In genomic region chr15:52336530-52336929, GRCh38 we compare ENCODE assay signal across 13 cellular contexts. TPM values are rescaled to one million over a fixed set of nuclear protein-coding genes. Genes with fewer than 3 reads are reported as not detected.
DNase-seq lines count a peak whose midpoint lies in the region; ATAC-seq and TF ChIP-seq lines count a peak whose summit lies in the region.
"Had no signal": no experiment of that assay in that cellular context is flagged by ENCODE, and none has a peak within 500 bp of the region (broad histone marks: within the 10 kb centered on the region; RNA-seq: fewer than 3 reads in every experiment).

No MANE protein-coding gene starts in this region.

- H3K9me3 ChIP-seq in A673 (ENCODE audit: low read depth, low read length, poor library complexity, severe bottlenecking) = no peaks in the 10 kb centered on the region
- no peaks in the 10 kb centered on the region for H3K9me3 ChIP-seq in HCT116 (ENCODE audit: control insufficient read depth in 1 of 2, insufficient read depth in 1 of 2, low read depth in 1 of 2, low read length in 2 of 2)
- H3K9me3 ChIP-seq in SJSA1 (replicated peaks) = no peaks in the 10 kb centered on the region
- H3K9me3 ChIP-seq: BLaER1, neutrophil, Peyer's patch had no signal

- ATAC-seq in HCT116 (0 out of 2 replicates have a peak, but pooled peaks have one; percentile 46), left colon (peak; percentile 98), HG02981 (IDR thresholded peaks at IDR 0.05; ENCODE audit: unreplicated experiment) (no peak)
- ATAC-seq: activated naive CD8-positive, alpha-beta T cell treated with anti-CD3 and anti-CD28 coated beads, Interleukin-2, amount 50 U/mL, for 24 hours had no signal

- H3K4me1 ChIP-seq in A673 (ENCODE audit: insufficient read depth, low read length, poor library complexity, severe bottlenecking) (no peaks in the 10 kb centered on the region), HCT116 (ENCODE audit: control insufficient read depth in 1 of 2, insufficient read depth in 2 of 2, low read length in 2 of 2) (peaks cover 5 to 13% of the 10 kb centered on the region in 2 experiments), SJSA1 (replicated peaks) (peaks cover 43% of the 10 kb centered on the region)
- H3K4me1 ChIP-seq: Peyer's patch had no signal

- H3K27me3 ChIP-seq in A673 (replicated peaks; ENCODE audit: insufficient read depth, low read depth, low read length, poor library complexity) = no peaks in the 10 kb centered on the region
- H3K27me3 ChIP-seq in HCT116 (ENCODE audit: insufficient read depth, low read length) = no peaks in the 10 kb centered on the region
- no peaks in the 10 kb centered on the region for H3K27me3 ChIP-seq in SJSA1 (replicated peaks)
- H3K27me3 ChIP-seq: BLaER1, neutrophil, Peyer's patch had no signal

- no peaks in the 10 kb centered on the region for H3K79me2 ChIP-seq in HCT116 (ENCODE audit: insufficient read depth, low read length)

- H3K27ac ChIP-seq in A673 (ENCODE audit: low read depth, low read length, poor library complexity, severe bottlenecking) = no peak overlapping the region
- no peak overlapping the region for H3K27ac ChIP-seq in HCT116 (ENCODE audit: low read depth, low read length)
- peak overlapping the region; percentile 87 for H3K27ac ChIP-seq in SJSA1
- H3K27ac ChIP-seq: BLaER1, neutrophil, Peyer's patch had no signal

- TF ChIP-seq RAD21 in HCT116 (IDR thresholded peaks at IDR 0.05; ENCODE audit: low read depth) = no peak

- DNase-seq in A673 (ENCODE audit: low spot score) (no peak), HCT116 (ENCODE audit: low read depth, low spot score) (no peak), SJSA1 (ENCODE audit: low read depth in 1 of 2, low spot score in 2 of 2) (no peak), left colon (peak in 1 of 2 donors; percentile 42), DMS53 treated with DMSO at 0.1 percent for 48 hours (lab: John Stamatoyannopoulos, UW; ENCODE audit: unreplicated experiment) (no peak), iPS-NIHi11 (ENCODE audit: low spot score) (no peak)
- DNase-seq in stimulated activated CD4-positive, alpha-beta T cell treated with anti-CD3 and anti-CD28 coated beads, Interleukin-2, amount 100 ng/mL, for 24 hours = no peak
- DNase-seq: activated naive CD8-positive, alpha-beta T cell treated with anti-CD3 and anti-CD28 coated beads, Interleukin-2, amount 50 U/mL, for 24 hours; NCI-H187 treated with DMSO at 0.1 percent for 48 hours; Peyer's patch had no signal

- POLR2A ChIA-PET in A673 (lab: Charles Lee; ENCODE audit: low non-redundant PET) (no interaction called here), HCT116 (lab: Charles Lee) (no interaction called here)

- H3K36me3 ChIP-seq in A673 (ENCODE audit: insufficient read depth, low read length, poor library complexity, severe bottlenecking) (no peaks in the 10 kb centered on the region), HCT116 (ENCODE audit: control insufficient read depth in 1 of 2, insufficient read depth in 2 of 2, low read length in 2 of 2) (no peaks in the 10 kb centered on the region), SJSA1 (peaks cover 2% of the 10 kb centered on the region; the same call in 1 of the 2 replicates)
- H3K36me3 ChIP-seq: Peyer's patch had no signal

- CTCF ChIA-PET in A673 (lab: Charles Lee) (no interaction called here), HCT116 (lab: Charles Lee) (interaction anchor here (0.6 to 1.1 kb wide), 4 partner anchors 11 to 397 kb away, joined by 3 to 4 read pairs (median 3); no protein-coding TSS in a partner anchor)

- BruUV-seq in A673 (replicated peaks; lab: Mats Ljungman, UMichigan) (no TSS peak), HCT116 (replicated peaks; lab: Mats Ljungman, UMichigan) (no TSS peak)

- H3K4me3 ChIP-seq in A673 (ENCODE audit: low read depth, low read length, poor library complexity, severe bottlenecking) (no peak overlapping the region), HCT116 (replicated peaks in 1 of 2; ENCODE audit: low read depth in 1 of 2, low read length in 2 of 2) (no peak overlapping the region), SJSA1 (no peak overlapping the region)
- H3K4me3 ChIP-seq: BLaER1, Peyer's patch had no signal

- H3K4me2 ChIP-seq in HCT116 (ENCODE audit: low read length) = no peak overlapping the region
- H3K4me2 ChIP-seq: BLaER1 had no signal

- intact Hi-C loops in A673 (cut with micrococcal nuclease; ENCODE audit: unreplicated experiment) (loop anchor here (5.0 kb wide), 1 partner anchor 79 kb away; no protein-coding TSS in a partner anchor), HCT116 (cut with micrococcal nuclease) (no loop called here), left colon (cut with DNase I, micrococcal nuclease) (no loop called here)

- H2AFZ ChIP-seq in HCT116 (ENCODE audit: low read depth, low read length, poor library complexity, severe bottlenecking) = no peak overlapping the region

- H4K20me1 ChIP-seq in HCT116 (ENCODE audit: insufficient read depth) = no peaks in the 10 kb centered on the region
- H4K20me1 ChIP-seq: BLaER1 had no signal

- no peak overlapping the region for H3K9ac ChIP-seq in HCT116 (ENCODE audit: low read length)
- H3K9ac ChIP-seq: BLaER1 had no signal

- no peak for TF ChIP-seq POLR2A in HCT116 (IDR thresholded peaks at IDR 0.05; ENCODE audit: borderline replicate concordance, extremely low read depth, insufficient read depth, insufficient read length)

- RAD21 ChIA-PET in HCT116 (lab: Charles Lee; ENCODE audit: low non-redundant PET in 1 of 2, low total read pairs in 2 of 2, uncharacterized antibody in 2 of 2, unreplicated experiment in 2 of 2) = no interaction called here

- TF ChIP-seq CTCF in A673 (conservative IDR thresholded peaks at IDR 0.05; ENCODE audit: low read depth, low read length) (peak; percentile 40), HCT116 (IDR thresholded peaks at IDR 0.05 in 2 of 3, conservative IDR thresholded peaks at IDR 0.05 in 1 of 3; ENCODE audit: borderline replicate concordance in 1 of 3, insufficient read depth in 1 of 3, low read depth in 2 of 3, low read length in 2 of 3) (peak in 1 of 3 experiments; percentile 32; a peak in 2 of 6 replicates)

- H3K9me2 ChIP-seq in HCT116 (ENCODE audit: insufficient read depth) = no peaks in the 10 kb centered on the region

TF ChIP-seq in HCT116, 20 proteins besides CTCF, POLR2A, EP300 and RAD21 (continues in another document):
- TF ChIP-seq SIN3A (IDR thresholded peaks at IDR 0.05; ENCODE audit: low read depth) = no peak
- TF ChIP-seq ZNF274 (IDR thresholded peaks at IDR 0.05; ENCODE audit: low read depth, low read length) = no peak
- no peak for TF ChIP-seq EZH2phosphoT487 (IDR thresholded peaks at IDR 0.05; ENCODE audit: borderline replicate concordance)
- TF ChIP-seq SP1 (IDR thresholded peaks at IDR 0.05; ENCODE audit: low read depth) = no peak
- no peak for TF ChIP-seq ZFX (IDR thresholded peaks at IDR 0.05)
- no peak for TF ChIP-seq ELF1 (IDR thresholded peaks at IDR 0.05; ENCODE audit: borderline replicate concordance, low read depth)
- no peak for TF ChIP-seq SRF (IDR thresholded peaks at IDR 0.05; ENCODE audit: low read depth)
- TF ChIP-seq CBX3 (IDR thresholded peaks at IDR 0.05; ENCODE audit: low read depth) = no peak
- no peak for TF ChIP-seq REST (IDR thresholded peaks at IDR 0.05; ENCODE audit: low read depth)
- TF ChIP-seq YY1 (IDR thresholded peaks at IDR 0.05; ENCODE audit: extremely low read depth, insufficient replicate concordance, low read depth, low read length) = no peak
- no peak for TF ChIP-seq CEBPB (IDR thresholded peaks at IDR 0.05; ENCODE audit: low read depth)
- no peak for TF ChIP-seq POLR2AphosphoS5 (IDR thresholded peaks at IDR 0.05; ENCODE audit: low read depth, low read length)
- TF ChIP-seq, protein P1, sequence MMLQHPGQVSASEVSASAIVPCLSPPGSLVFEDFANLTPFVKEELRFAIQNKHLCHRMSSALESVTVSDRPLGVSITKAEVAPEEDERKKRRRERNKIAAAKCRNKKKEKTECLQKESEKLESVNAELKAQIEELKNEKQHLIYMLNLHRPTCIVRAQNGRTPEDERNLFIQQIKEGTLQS (IDR thresholded peaks at IDR 0.05) = no peak
- no peak for TF ChIP-seq TCF7L2 (IDR thresholded peaks at IDR 0.05; ENCODE audit: borderline replicate concordance, extremely low read depth, insufficient read depth, insufficient read length)
- TF ChIP-seq EZH2 (IDR thresholded peaks at IDR 0.05) = no peak
- no peak for TF ChIP-seq JUND (IDR thresholded peaks at IDR 0.05)

RNA-seq across cellular contexts. Expression of gene MYO5C, which starts 40.9 kb away (rescaled TPM):
- total RNA-seq in A673 (2021) (0.43 and 0.63 TPM in 2 replicates), HCT116 (2021; ENCODE audit: unreplicated experiment) (34.0 TPM), left colon (10 to 100 TPM; 73.9 to 90.9 TPM)
- polyA plus RNA-seq in HCT116 (2012) = 12.2 and 13.5 TPM in 2 replicates
- total RNA-seq in SJSA1 (2014; rRNA removed; shearing (Covaris generic)) = 0.16 and 0.47 TPM in 2 replicates

Comparison
In these comparisons a context has a peak if more than half of its experiments do, and no peak if none do; other contexts are left out.
1. RNA of gene MYO5C, which starts 40.9 kb away (total RNA-seq): 73.9 to 90.9 TPM in left colon and 34.0 TPM in HCT116 (single experiment); 0.43 to 0.63 TPM in A673 and 0.16 to 0.47 TPM in SJSA1; every median in the first group is over 10 times any median in the second.